ENCODE assay signal across 11 cellular contexts in the genomic region with DNA sequence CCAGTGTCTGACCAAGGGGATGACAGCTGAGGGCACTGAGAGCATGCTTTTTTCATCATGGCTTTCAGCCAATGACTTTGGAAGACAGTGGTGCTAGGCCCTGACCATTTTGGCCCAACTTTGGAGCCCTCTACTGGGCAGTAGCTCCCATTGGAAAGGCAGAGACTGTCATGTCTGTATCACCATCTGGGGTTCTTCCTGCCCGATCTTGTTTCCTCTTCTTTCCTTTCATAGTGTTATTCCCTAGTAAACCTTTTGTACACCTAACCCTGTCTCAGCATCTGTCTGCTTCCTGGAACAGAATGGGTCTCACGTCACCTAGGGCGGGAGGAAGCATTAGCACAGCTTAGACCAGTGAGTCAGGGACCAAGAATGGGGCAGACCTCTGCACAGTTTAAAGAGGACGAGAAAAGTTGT.
A peak's percentile ranks its signal among the peaks of the same experiment; 100 is the strongest.
DNase-seq lines count a peak whose midpoint lies in the region; ATAC-seq, FAIRE-seq and TF ChIP-seq lines count a peak whose summit lies in the region.
"Had no signal": no experiment of that assay in that cellular context is flagged by ENCODE, and none has a peak within 500 bp of the region (broad histone marks: within the 10 kb centered on the region; RNA-seq: fewer than 3 reads in every experiment).

No MANE protein-coding gene starts in this region.

- no TSS peak for BruUV-seq in HepG2 (replicated peaks; lab: Mats Ljungman, UMichigan)

- no peak for TF ChIP-seq RAD21 in HepG2 (CRISPR knock-in tag; IDR thresholded peaks at IDR 0.05)

- H2AFZ ChIP-seq in Karpas-422 (ENCODE audit: low read length) (no peak overlapping the region), HepG2 (ENCODE audit: low read length) (no peak overlapping the region)

- H3K4me3 ChIP-seq in Karpas-422 (ENCODE audit: low read length): no peak overlapping the region
- H3K4me3 ChIP-seq in HepG2 (replicated peaks in 1 of 3; ENCODE audit: insufficient read depth in 1 of 3, low read depth in 2 of 3, low read length in 3 of 3): no peak overlapping the region
- no peak overlapping the region for H3K4me3 ChIP-seq in ovary

- CTCF ChIA-PET in HepG2 (lab: Yijun Ruan, JAX; ENCODE audit: low intra/inter-chr PET ratio, low total read pairs): no interaction called here

- DNase-seq in ELR (ENCODE audit: low read depth) (peak; percentile 60), Karpas-422 (peak; percentile 53), astrocyte of the hippocampus (ENCODE audit: low read depth, low spot score) (peak; percentile 25), HepG2 (ENCODE audit: low spot score) (peak; percentile 6), ovary (no peak), activated gamma-delta T cell (lab: John Stamatoyannopoulos, UW) (no peak)
- no peak for DNase-seq in stimulated activated CD4-positive, alpha-beta T cell treated with anti-CD3 and anti-CD28 coated beads, Interleukin-4, amount 100 ng/mL, for 4 hours
- DNase-seq: activated B cell treated with CpG ODN at 0.5 μM for 24 hours; NCI-H1436; stimulated activated CD4-positive, alpha-beta T cell treated with anti-CD3 and anti-CD28 coated beads, Interleukin-12 subunit alpha, Interleukin-12 subunit beta, amount 100 ng/mL, for 4 hours had no signal

- intact Hi-C loops in HepG2 (cut with micrococcal nuclease; ENCODE audit: unreplicated experiment): no loop called here
- intact Hi-C loops in ovary (cut with DNase I): no loop called here

- H3K36me3 ChIP-seq in Karpas-422 (ENCODE audit: insufficient read depth, low read length) (no peaks in the 10 kb centered on the region), HepG2 (replicated peaks in 1 of 2; ENCODE audit: control insufficient read depth in 1 of 2, insufficient read depth in 2 of 2, low read length in 2 of 2) (no peaks in the 10 kb centered on the region), ovary (no peaks in the 10 kb centered on the region)

- 6% methylated on average over 4 of the region's 4 CpGs for WGBS in HepG2 (ENCODE audit: low lambda C conversion rate)
- 94 to 97% (median 96%) methylated on average over 4 of the region's 4 CpGs for WGBS in ovary, 3 donors

- peak; percentile 54; the same call in 2 of the 3 replicates for ATAC-seq in HepG2
- no peak for ATAC-seq in GM18498 (IDR thresholded peaks at IDR 0.05; ENCODE audit: unreplicated experiment)

- H3K4me2 ChIP-seq in Karpas-422 (ENCODE audit: low read depth, low read length, poor library complexity, severe bottlenecking) (no peak overlapping the region), HepG2 (ENCODE audit: low read depth, low read length) (no peak overlapping the region)

- H3K9ac ChIP-seq in Karpas-422 (ENCODE audit: low read length) (no peak overlapping the region), HepG2 (ENCODE audit: insufficient read depth, low read depth, low read length) (no peak overlapping the region)

- H3K9me3 ChIP-seq in Karpas-422 (ENCODE audit: low read length) (no peaks in the 10 kb centered on the region), HepG2 (ENCODE audit: low read length) (no peaks in the 10 kb centered on the region), ovary (no peaks in the 10 kb centered on the region)

- H3K4me1 ChIP-seq in Karpas-422 (ENCODE audit: low read length) (no peaks in the 10 kb centered on the region), HepG2 (ENCODE audit: insufficient read depth, low read length) (no peaks in the 10 kb centered on the region), ovary (ENCODE audit: insufficient read depth) (peaks cover 2% of the 10 kb centered on the region)

- FAIRE-seq in HepG2 (lab: Jason Lieb, UNC): no peak

- H3K79me2 ChIP-seq in Karpas-422 (ENCODE audit: low read length) (no peaks in the 10 kb centered on the region), HepG2 (ENCODE audit: insufficient read depth, low read length) (no peaks in the 10 kb centered on the region)

- POLR2A ChIA-PET in HepG2 (lab: Yijun Ruan, JAX): no interaction called here

- no peaks in the 10 kb centered on the region for H3K27me3 ChIP-seq in Karpas-422 (ENCODE audit: low read length)
- H3K27me3 ChIP-seq in HepG2 (ENCODE audit: control insufficient read depth in 1 of 2, insufficient read depth in 2 of 2, low read length in 2 of 2): no peaks in the 10 kb centered on the region; a peak in 2 of 5 replicates
- H3K27me3 ChIP-seq in ovary: no peaks in the 10 kb centered on the region

- no peaks in the 10 kb centered on the region for H3K9me2 ChIP-seq in Karpas-422 (replicated peaks; ENCODE audit: insufficient read depth, low read length)

- in situ Hi-C loops in HepG2 (cut with HindIII; ENCODE audit: extremely low pct_ligation_motif_present, low pct_unique_long_range_greater_than_20kb): no loop called here

- TF ChIP-seq POLR2A in HepG2 (IDR thresholded peaks at IDR 0.05; ENCODE audit: insufficient read depth in 1 of 2, low read depth in 2 of 2, low read length in 2 of 2): no peak
- no peak for TF ChIP-seq POLR2A in ovary (IDR thresholded peaks at IDR 0.05)

- H3K27ac ChIP-seq in Karpas-422 (ENCODE audit: low read length): no peak overlapping the region
- H3K27ac ChIP-seq in HepG2 (ENCODE audit: extremely low read length, insufficient read depth, low read length): no peak overlapping the region
- H3K27ac ChIP-seq in ovary: no peak overlapping the region

- no peaks in the 10 kb centered on the region for H4K20me1 ChIP-seq in Karpas-422 (ENCODE audit: insufficient read depth, low read depth, low read length)
- H4K20me1 ChIP-seq in HepG2 (ENCODE audit: insufficient read depth, low read length): no peaks in the 10 kb centered on the region

- TF ChIP-seq CTCF in HepG2 (CRISPR knock-in tag; IDR thresholded peaks at IDR 0.05) (0 out of 2 replicates have a peak, but pooled peaks have one; percentile 10), ovary (IDR thresholded peaks at IDR 0.05) (no peak)

- TF ChIP-seq EP300 in HepG2 (IDR thresholded peaks at IDR 0.05; ENCODE audit: low read depth in 2 of 2, low read length in 2 of 2) (no peak), HepG2 (CRISPR knock-in tag; IDR thresholded peaks at IDR 0.05; ENCODE audit: borderline replicate concordance) (no peak), ovary (IDR thresholded peaks at IDR 0.05) (no peak)

TF ChIP-seq in HepG2, 621 proteins besides CTCF, POLR2A, EP300 and RAD21:
- TF ChIP-seq ATF7-NPFF (CRISPR knock-in tag; IDR thresholded peaks at IDR 0.05; ENCODE audit: low read depth) (no peak), CHD2 (IDR thresholded peaks at IDR 0.05; ENCODE audit: low read depth, low read length) (no peak), ZEB1 (IDR thresholded peaks at IDR 0.05; ENCODE audit: insufficient replicate concordance, low read depth) (no peak), HOXA3 (CRISPR knock-in tag; IDR thresholded peaks at IDR 0.05) (no peak), KDM6A (CRISPR knock-in tag; IDR thresholded peaks at IDR 0.05; ENCODE audit: low read depth) (no peak), STAG1 (CRISPR knock-in tag; IDR thresholded peaks at IDR 0.05) (0 out of 2 replicates have a peak, but pooled peaks have one; percentile 17)
TF ChIP-seq in HepG2: peak in this region for 1.

Comparison
In these comparisons a context has a peak if more than half of its experiments do, and no peak if none do; other contexts are left out.
1. DNase-seq: peak in ELR (single experiment), Karpas-422 (single experiment), astrocyte of the hippocampus (single experiment) and HepG2 (single experiment); none in stimulated activated CD4-positive, alpha-beta T cell treated with anti-CD3 and anti-CD28 coated beads, Interleukin-4, amount 100 ng/mL, for 4 hours (0 of 2), ovary (0 of 5) and activated gamma-delta T cell (single experiment).